17 cellular contexts compared by ENCODE assay signal in the genomic region with DNA sequence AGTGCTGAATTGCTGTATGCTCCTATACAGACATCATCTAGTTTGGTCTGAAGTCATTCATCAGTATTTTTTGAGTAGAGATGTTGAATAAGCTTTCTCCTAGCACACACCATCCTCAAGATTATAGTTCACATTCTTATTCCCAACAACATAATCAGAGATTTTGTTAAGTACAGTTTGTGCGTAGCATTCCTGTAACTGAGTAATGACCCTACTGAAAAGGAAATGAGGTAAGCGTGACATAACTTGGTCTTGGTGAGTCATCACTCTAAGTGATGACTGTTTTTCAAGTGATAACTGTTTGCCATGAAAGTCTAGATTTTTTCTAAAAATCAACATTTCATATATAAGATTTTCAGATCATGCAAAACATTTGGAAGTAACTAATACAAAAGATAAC. TPM values are rescaled to one million over a fixed set of nuclear protein-coding genes. Genes with fewer than 3 reads are reported as not detected.
DNase-seq lines count a peak whose midpoint lies in the region; ATAC-seq and TF ChIP-seq lines count a peak whose summit lies in the region.
"Had no signal": no experiment of that assay in that cellular context is flagged by ENCODE, and none has a peak within 500 bp of the region (broad histone marks: within the 10 kb centered on the region; RNA-seq: fewer than 3 reads in every experiment).

No MANE protein-coding gene starts in this region.

- H3K4me3 ChIP-seq in SJSA1 = no peak overlapping the region
- H3K4me3 ChIP-seq in fibroblast of the aortic adventitia (ENCODE audit: low read depth, low read length) = no peak overlapping the region
- H3K4me3 ChIP-seq: gastroesophageal sphincter, left lung, SJCRH30 had no signal

- H3K4me1 ChIP-seq in SJSA1 (replicated peaks) = peaks cover 39% of the 10 kb centered on the region
- H3K4me1 ChIP-seq: gastroesophageal sphincter, left lung, SJCRH30 had no signal

- H3K27me3 Mint-ChIP-seq in activated CD4-positive, alpha-beta T cell treated with anti-CD3 and anti-CD28 coated beads for 36 hours = peaks cover 19% of the 10 kb centered on the region

- no peaks in the 10 kb centered on the region for H3K27me3 ChIP-seq in SJSA1 (replicated peaks)
- H3K27me3 ChIP-seq: gastroesophageal sphincter, left lung, SJCRH30 had no signal

- no peak overlapping the region for H3K27ac Mint-ChIP-seq in activated CD4-positive, alpha-beta T cell treated with anti-CD3 and anti-CD28 coated beads for 36 hours
- H3K27ac Mint-ChIP-seq in stimulated activated effector memory CD8-positive, alpha-beta T cell treated with anti-CD3 and anti-CD28 coated beads, Interleukin-12 subunit alpha, Interleukin-12 subunit beta, amount 100 ng/mL, for 72 hours = no peak overlapping the region

- peak; percentile 66 for ATAC-seq in activated CD4-positive, alpha-beta T cell treated with anti-CD3 and anti-CD28 coated beads for 36 hours
- peak; percentile 44 for ATAC-seq in stimulated activated effector memory CD8-positive, alpha-beta T cell treated with anti-CD3 and anti-CD28 coated beads, Interleukin-12 subunit alpha, Interleukin-12 subunit beta, amount 100 ng/mL, for 72 hours
- ATAC-seq: gastroesophageal sphincter, left lung had no signal

- no peaks in the 10 kb centered on the region for H3K9me3 Mint-ChIP-seq in activated CD4-positive, alpha-beta T cell treated with anti-CD3 and anti-CD28 coated beads for 36 hours (ENCODE audit: low read depth)
- no peaks in the 10 kb centered on the region for H3K9me3 Mint-ChIP-seq in stimulated activated effector memory CD8-positive, alpha-beta T cell treated with anti-CD3 and anti-CD28 coated beads, Interleukin-12 subunit alpha, Interleukin-12 subunit beta, amount 100 ng/mL, for 72 hours
- H3K9me3 Mint-ChIP-seq: activated T-cell treated with anti-CD3 and anti-CD28 coated beads, Interleukin-2, amount 50 U/mL, for 4 hours had no signal

- peaks cover 6% of the 10 kb centered on the region for H3K4me1 Mint-ChIP-seq in activated CD4-positive, alpha-beta T cell treated with anti-CD3 and anti-CD28 coated beads for 36 hours
- H3K4me1 Mint-ChIP-seq in stimulated activated effector memory CD8-positive, alpha-beta T cell treated with anti-CD3 and anti-CD28 coated beads, Interleukin-12 subunit alpha, Interleukin-12 subunit beta, amount 100 ng/mL, for 72 hours = no peaks in the 10 kb centered on the region

- CTCF ChIA-PET in activated CD4-positive, alpha-beta T cell treated with anti-CD3 and anti-CD28 coated beads for 36 hours (lab: Charles Lee) = no interaction called here

- TF ChIP-seq CTCF in fibroblast of the aortic adventitia (IDR thresholded peaks at IDR 0.05; ENCODE audit: insufficient read depth, low read length) = no peak

- DNase-seq in activated CD4-positive, alpha-beta T cell treated with anti-CD3 and anti-CD28 coated beads for 36 hours = no peak
- DNase-seq in activated CD4-positive, alpha-beta T cell treated with anti-CD3 and anti-CD28 coated beads, Interleukin-2, amount 50 U/mL, for 4 hours = no peak
- DNase-seq in SJSA1 (ENCODE audit: low read depth in 1 of 2, low spot score in 2 of 2) (peak in 1 of 2 experiments; percentile 75), fibroblast of the aortic adventitia (ENCODE audit: low read depth) (peak; percentile 90), NCI-H1048 (lab: John Stamatoyannopoulos, UW) (no peak), NCI-H2107 (lab: John Stamatoyannopoulos, UW) (no peak), NCI-H524 (lab: John Stamatoyannopoulos, UW) (no peak)
- DNase-seq in stimulated activated effector memory CD8-positive, alpha-beta T cell treated with anti-CD3 and anti-CD28 coated beads, Interleukin-12 subunit alpha, Interleukin-12 subunit beta, amount 100 ng/mL, for 72 hours (ENCODE audit: low spot score in 2 of 2) = no peak
- DNase-seq: activated T-cell treated with anti-CD3 and anti-CD28 coated beads, Interleukin-2, amount 50 U/mL, for 4 hours; left lung; NCI-H1436; NCI-H748 treated with DMSO at 0.1 percent for 48 hours; SJCRH30; stimulated activated CD4-positive, alpha-beta T cell treated with anti-CD3 and anti-CD28 coated beads, Interleukin-4, amount 100 ng/mL, for 4 hours had no signal

- no peaks in the 10 kb centered on the region for H3K36me3 Mint-ChIP-seq in activated CD4-positive, alpha-beta T cell treated with anti-CD3 and anti-CD28 coated beads for 36 hours (ENCODE audit: low read depth)
- H3K36me3 Mint-ChIP-seq in stimulated activated effector memory CD8-positive, alpha-beta T cell treated with anti-CD3 and anti-CD28 coated beads, Interleukin-12 subunit alpha, Interleukin-12 subunit beta, amount 100 ng/mL, for 72 hours = no peaks in the 10 kb centered on the region

- POLR2A ChIA-PET in activated CD4-positive, alpha-beta T cell treated with anti-CD3 and anti-CD28 coated beads for 36 hours (lab: Charles Lee) = no interaction called here

- no peaks in the 10 kb centered on the region for H3K36me3 ChIP-seq in SJSA1
- H3K36me3 ChIP-seq: gastroesophageal sphincter, left lung, SJCRH30 had no signal

- peak overlapping the region; percentile 98 for H3K27ac ChIP-seq in SJSA1
- H3K27ac ChIP-seq: gastroesophageal sphincter, left lung, SJCRH30 had no signal

- H3K4me3 Mint-ChIP-seq in activated CD4-positive, alpha-beta T cell treated with anti-CD3 and anti-CD28 coated beads for 36 hours = no peak overlapping the region
- H3K4me3 Mint-ChIP-seq in stimulated activated effector memory CD8-positive, alpha-beta T cell treated with anti-CD3 and anti-CD28 coated beads, Interleukin-12 subunit alpha, Interleukin-12 subunit beta, amount 100 ng/mL, for 72 hours = no peak overlapping the region
- H3K4me3 Mint-ChIP-seq: activated T-cell treated with anti-CD3 and anti-CD28 coated beads, Interleukin-2, amount 50 U/mL, for 4 hours had no signal

- intact Hi-C loops in activated CD4-positive, alpha-beta T cell treated with anti-CD3 and anti-CD28 coated beads for 36 hours (cut with DNase I, micrococcal nuclease) = no loop called here

- no peaks in the 10 kb centered on the region for H3K9me3 ChIP-seq in SJSA1 (replicated peaks)
- H3K9me3 ChIP-seq: gastroesophageal sphincter, left lung, SJCRH30 had no signal

RNA-seq across cellular contexts. Expression of a gene that starts 18.5 kb away (rescaled TPM):
- total RNA-seq in activated CD4-positive, alpha-beta T cell treated with anti-CD3 and anti-CD28 coated beads for 36 hours = not detected
- 1.4 TPM in 1 of 2 replicates, not detected in the other for total RNA-seq in SJSA1 (2014; rRNA removed; shearing (Covaris generic))
- total RNA-seq in fibroblast of the aortic adventitia (ENCODE audit: low replicate concordance) = 0.25 TPM in 1 of 2 replicates, not detected in the other
- total RNA-seq: activated T-cell treated with anti-CD3 and anti-CD28 coated beads, Interleukin-2, amount 50 U/mL, for 4 hours; G401; gastroesophageal sphincter; osteocyte; SJCRH30 had no signal
